Comparison of ENCODE assay signal across 34 cellular contexts in the genomic region with DNA sequence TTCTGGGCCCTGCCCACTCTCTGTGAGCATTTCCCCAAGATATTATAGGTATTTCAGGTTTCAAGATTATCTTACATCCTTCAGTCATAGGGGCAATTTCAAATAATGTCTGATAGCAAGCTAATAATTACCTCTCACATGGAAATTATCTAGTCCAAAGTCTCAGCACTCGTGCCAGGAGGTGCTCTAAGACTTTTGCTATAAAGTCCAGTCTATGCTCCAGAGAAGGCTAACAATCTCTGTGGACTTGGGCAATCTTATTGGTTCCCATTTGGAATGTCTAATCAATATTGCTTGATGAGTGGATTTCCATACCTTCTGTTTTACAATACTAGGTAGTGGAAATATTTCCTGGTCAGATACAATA. TPM values are rescaled to one million over a fixed set of nuclear protein-coding genes. Genes with fewer than 3 reads are reported as not detected.
"Had no signal": no experiment of that assay in that cellular context is flagged by ENCODE, and none has a peak within 500 bp of the region (broad histone marks: within the 10 kb centered on the region; RNA-seq: fewer than 3 reads in every experiment).

No MANE protein-coding gene starts in this region.

- H3K27me3 ChIP-seq: adrenal gland, body of pancreas, breast epithelium had no signal

- ATAC-seq: activated CD8-positive, alpha-beta memory T cell treated with anti-CD3 and anti-CD28 coated beads, Interleukin-2, amount 10 ng/mL, durations not matched to agents 7 days and 5 days; activated CD8-positive, alpha-beta T cell treated with anti-CD3 and anti-CD28 coated beads, Interleukin-2, amount 10 ng/mL, durations not matched to agents 7 days and 5 days; activated naive CD4-positive, alpha-beta T cell treated with anti-CD3 and anti-CD28 coated beads, Interleukin-2, amount 50 U/mL, for 72 hours; body of pancreas had no signal

- DNase-seq: activated CD4-positive, alpha-beta memory T cell treated with anti-CD3 and anti-CD28 coated beads, Interleukin-2, amount 10 ng/mL, durations not matched to agents 7 days and 5 days; activated CD4-positive, alpha-beta T cell treated with anti-CD3 and anti-CD28 coated beads for 4 hours; activated CD4-positive, alpha-beta T cell treated with anti-CD3 and anti-CD28 coated beads, Interleukin-2, amount 10 ng/mL, durations not matched to agents 24 days and 14 days; activated CD4-positive, alpha-beta T cell treated with anti-CD3 and anti-CD28 coated beads, Interleukin-2, amount 50 U/mL, for 1 hour; activated CD4-positive, alpha-beta T cell treated with anti-CD3 and anti-CD28 coated beads, Interleukin-2, amount 50 U/mL, for 48 hours; activated CD4-positive, CD25-positive, alpha-beta regulatory T cell treated with anti-CD3 and anti-CD28 coated beads, Interleukin-2, amount 50 U/mL, for 72 hours; activated CD8-positive, alpha-beta memory T cell treated with anti-CD3 and anti-CD28 coated beads for 24 hours; activated CD8-positive, alpha-beta memory T cell treated with anti-CD3 and anti-CD28 coated beads, Interleukin-2, amount 10 ng/mL, durations not matched to agents 7 days and 5 days; activated CD8-positive, alpha-beta T cell treated with anti-CD3 and anti-CD28 coated beads, Interleukin-2, amount 10 ng/mL, durations not matched to agents 7 days and 5 days; activated effector memory CD4-positive, alpha-beta T cell treated with Interleukin-2 at 50 U/mL for 16 hours; activated gamma-delta T cell; activated naive CD4-positive, alpha-beta T cell treated with anti-CD3 and anti-CD28 coated beads for 36 hours; activated naive CD4-positive, alpha-beta T cell treated with anti-CD3 and anti-CD28 coated beads, Interleukin-2, amount 50 U/mL, for 16 hours; activated naive CD8-positive, alpha-beta T cell treated with anti-CD3 and anti-CD28 coated beads for 36 hours; activated T-cell treated with anti-CD3 and anti-CD28 coated beads, Interleukin-2, amount 50 U/mL, for 24 hours; activated T-cell treated with anti-CD3 and anti-CD28 coated beads, Interleukin-2, amount 50 U/mL, for 48 hours; adrenal gland; amniotic stem cell; body of pancreas; brain microvascular endothelial cell; central memory CD4-positive, alpha-beta T cell; SW 1271; T-helper 1 cell; T-helper 2 cell; T-helper 9 cell had no signal

- FAIRE-seq: astrocyte, TTC549 had no signal

- H3K9me3 ChIP-seq: adrenal gland, body of pancreas, breast epithelium had no signal

- H3K4me3 ChIP-seq: adrenal gland, body of pancreas, breast epithelium had no signal

- H3K27ac ChIP-seq: adrenal gland, body of pancreas, brain microvascular endothelial cell, breast epithelium, VCaP had no signal

- H3K4me1 ChIP-seq: adrenal gland, breast epithelium had no signal

- H3K36me3 ChIP-seq: adrenal gland, brain microvascular endothelial cell, breast epithelium had no signal

RNA-seq across cellular contexts. Expression of a gene that starts 5.4 kb away (rescaled TPM):
- total RNA-seq: activated B cell treated with CpG ODN at 0.5 μM for 24 hours; activated CD4-positive, alpha-beta memory T cell treated with anti-CD3 and anti-CD28 coated beads, Interleukin-2, amount 10 ng/mL, durations not matched to agents 7 days and 5 days; activated CD4-positive, alpha-beta T cell treated with anti-CD3 and anti-CD28 coated beads, Interleukin-2, amount 10 ng/mL, durations not matched to agents 24 days and 14 days; activated CD8-positive, alpha-beta memory T cell treated with anti-CD3 and anti-CD28 coated beads, Interleukin-2, amount 10 ng/mL, durations not matched to agents 7 days and 5 days; activated CD8-positive, alpha-beta T cell treated with anti-CD3 and anti-CD28 coated beads, Interleukin-2, amount 10 ng/mL, durations not matched to agents 7 days and 5 days; activated naive CD4-positive, alpha-beta T cell treated with anti-CD3 and anti-CD28 coated beads for 36 hours; activated naive CD4-positive, alpha-beta T cell treated with anti-CD3 and anti-CD28 coated beads, Interleukin-2, amount 50 U/mL, for 72 hours; activated naive CD8-positive, alpha-beta T cell treated with anti-CD3 and anti-CD28 coated beads for 36 hours; activated T-helper 2 cell treated with anti-CD3 and anti-CD28 coated beads, Interferon-gamma antibody, Interleukin-2, Interleukin-4, amounts not matched to agents 10 μg/mL and 5 μg/mL and 100 μg/mL, durations not matched to agents 14 hours and 24 hours and 36 hours; adrenal gland; aorta; astrocyte; breast epithelium; cardiac septum had no signal
